ENCODE assay signal across 9 cellular contexts in the genomic region with DNA sequence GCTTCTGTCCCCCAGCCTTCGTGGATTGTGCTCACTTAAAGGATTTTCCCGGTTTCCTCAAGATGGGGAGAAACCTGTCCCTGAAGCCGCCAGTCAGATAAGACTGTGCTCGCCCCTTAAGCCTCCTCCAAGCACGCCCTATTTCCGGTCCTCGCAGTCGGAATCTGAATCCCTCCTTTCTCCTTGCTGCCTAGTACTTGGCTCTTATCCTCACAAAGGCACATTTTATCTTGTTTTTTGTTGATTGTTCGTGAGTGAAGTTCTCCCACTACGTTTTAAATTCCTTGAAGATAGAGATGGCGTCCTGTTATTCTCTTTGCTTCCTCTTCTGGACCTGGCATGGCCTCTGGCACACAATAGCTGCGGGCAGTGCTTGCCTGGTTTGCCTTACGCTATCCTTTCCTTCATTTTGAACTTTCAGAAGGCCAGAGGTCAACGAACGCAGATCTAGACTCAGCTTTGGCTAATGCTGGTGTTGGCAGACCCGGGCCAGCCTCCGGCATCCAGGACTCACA. TPM values are rescaled to one million over a fixed set of nuclear protein-coding genes. Genes with fewer than 3 reads are reported as not detected.
A peak's percentile ranks its signal among the peaks of the same experiment; 100 is the strongest.
DNase-seq lines count a peak whose midpoint lies in the region; ATAC-seq and TF ChIP-seq lines count a peak whose summit lies in the region.
"Had no signal": no experiment of that assay in that cellular context is flagged by ENCODE, and none has a peak within 500 bp of the region (broad histone marks: within the 10 kb centered on the region; RNA-seq: fewer than 3 reads in every experiment).

No MANE protein-coding gene starts in this region.

- no peak overlapping the region for H3K27ac Mint-ChIP-seq in HFFc6

- no TSS peak for BruUV-seq in mammary epithelial cell (replicated peaks; lab: Mats Ljungman, UMichigan)

- H3K27me3 ChIP-seq in mammary epithelial cell (ENCODE audit: insufficient read depth, low read length) (peaks cover 8% of the 10 kb centered on the region), skeletal muscle tissue (ENCODE audit: control insufficient read depth in 3 of 3, insufficient read depth in 3 of 3, low read length in 3 of 3) (peaks cover 11 to 36% (median 24%) of the 10 kb centered on the region in 3 donors)

- peak overlapping the region; percentile 24 for H2AFZ ChIP-seq in mammary epithelial cell (ENCODE audit: low read depth, low read length)

- H3K27me3 Mint-ChIP-seq in HFFc6 (ENCODE audit: insufficient read depth): peaks cover 4% of the 10 kb centered on the region; the same call in 1 of the 2 replicates

- no peaks in the 10 kb centered on the region for H4K20me1 ChIP-seq in mammary epithelial cell (ENCODE audit: insufficient read depth, low read length)

- peak overlapping the region; percentile 69 for H3K4me2 ChIP-seq in mammary epithelial cell (ENCODE audit: insufficient read depth, low read depth, low read length)

- in situ Hi-C loops in mammary epithelial cell (cut with MboI; ENCODE audit: low sequenced_read_pairs in 2 of 2): no loop called here

- dilution Hi-C loops in mammary epithelial cell (cut with HindIII; ENCODE audit: low sequenced_read_pairs): loop anchor here (5.0 kb wide), 1 partner anchor 392 kb away; no protein-coding TSS in a partner anchor

- peaks cover 10% of the 10 kb centered on the region; the same call in 1 of the 2 replicates for H3K36me3 Mint-ChIP-seq in HFFc6 (ENCODE audit: low read depth)

- intact Hi-C loops in mammary epithelial cell (cut with micrococcal nuclease): no loop called here

- no peak overlapping the region for H3K4me3 ChIP-seq in mammary epithelial cell (replicated peaks in 1 of 3; ENCODE audit: insufficient read depth in 1 of 3, low read depth in 2 of 3, low read length in 3 of 3)
- H3K4me3 ChIP-seq in skeletal muscle tissue (ENCODE audit: low read length in 3 of 3): peak overlapping the region; percentile 32 to 74 (median 60)

- no peaks in the 10 kb centered on the region for H3K79me2 ChIP-seq in mammary epithelial cell (ENCODE audit: insufficient read depth, low read length)

- H3K9ac ChIP-seq in mammary epithelial cell (ENCODE audit: insufficient read depth, low read length) (no peak overlapping the region), skeletal muscle tissue (ENCODE audit: low read depth in 1 of 3, low read length in 3 of 3) (no peak overlapping the region)

- TF ChIP-seq CTCF in HFFc6 (IDR thresholded peaks at IDR 0.05) (no peak), mammary epithelial cell (conservative IDR thresholded peaks at IDR 0.05 in 1 of 2, IDR thresholded peaks at IDR 0.05 in 1 of 2; ENCODE audit: extremely low read depth in 1 of 2, insufficient read depth in 1 of 2, low read depth in 1 of 2, low read length in 2 of 2) (no peak)

- H3K9me3 Mint-ChIP-seq in HFFc6: no peaks in the 10 kb centered on the region

- peaks cover 3% of the 10 kb centered on the region for H3K9me3 ChIP-seq in mammary epithelial cell (replicated peaks; ENCODE audit: insufficient read depth, low read length)
- H3K9me3 ChIP-seq in skeletal muscle tissue (ENCODE audit: control insufficient read depth in 3 of 3, low read length in 3 of 3): no peaks in the 10 kb centered on the region

- WGBS in mammary epithelial cell (ENCODE audit: low coverage, missing lambda C conversion rate): 48% methylated on average over 17 of the region's 17 CpGs

- H3K4me1 ChIP-seq in mammary epithelial cell (ENCODE audit: insufficient read depth, low read length) (peaks cover 11% of the 10 kb centered on the region), skeletal muscle tissue (ENCODE audit: control insufficient read depth in 3 of 3, insufficient read depth in 3 of 3, low read length in 3 of 3) (peaks cover 8 to 16% (median 16%) of the 10 kb centered on the region in 3 donors)

- ATAC-seq in GM19397 (IDR thresholded peaks at IDR 0.05; ENCODE audit: unreplicated experiment): no peak

- H3K4me3 Mint-ChIP-seq in HFFc6: peak overlapping the region; percentile 82

- peaks cover 39% of the 10 kb centered on the region for H3K4me1 Mint-ChIP-seq in HFFc6 (ENCODE audit: low read depth)

- no peak overlapping the region for H3K27ac ChIP-seq in mammary epithelial cell (ENCODE audit: insufficient read depth, low read depth, low read length)
- no peak overlapping the region for H3K27ac ChIP-seq in skeletal muscle tissue (ENCODE audit: low read depth, low read length)

- DNase-seq in HFFc6: no peak
- no peak for DNase-seq in mammary epithelial cell
- DNase-seq in iris pigment epithelial cell (ENCODE audit: low read depth): peak; percentile 74
- no peak for DNase-seq in effector CD8-positive, alpha-beta T cell (lab: John Stamatoyannopoulos, UW)
- DNase-seq in SW480 (ENCODE audit: low spot score): no peak
- no peak for DNase-seq in putamen (ENCODE audit: low spot score)
- DNase-seq: NCI-H748 treated with DMSO at 0.1 percent for 48 hours had no signal

- H3K36me3 ChIP-seq in mammary epithelial cell (ENCODE audit: insufficient read depth, low read length): no peaks in the 10 kb centered on the region
- H3K36me3 ChIP-seq in skeletal muscle tissue (ENCODE audit: control insufficient read depth in 3 of 3, insufficient read depth in 3 of 3, low read length in 3 of 3): no peaks in the 10 kb centered on the region

- CTCF ChIA-PET in mammary epithelial cell (lab: Charles Lee; ENCODE audit: low non-redundant PET): no interaction called here

RNA-seq across cellular contexts. Expression of gene CLDN11, which starts 1.7 kb away (rescaled TPM):
- 10 to 100 TPM in 4 of 6 experiments, 1 to 10 TPM in 2; 3.3 to 77.5 (median 66.7) TPM for total RNA-seq in HFFc6 (2021; fragmentation: NEBNext Ultra II Directional; extraction: Animal tissue kit (Norgen Biotek cat#: 25700))
- total RNA-seq in mammary epithelial cell (10 to 100 TPM in 1 of 2 donors, under 1 TPM in 1; 0.21 to 21.3 TPM), skeletal muscle tissue (1.6 TPM)
- polyA plus RNA-seq in mammary epithelial cell: 0.34 TPM
- not detected for polyA minus RNA-seq in mammary epithelial cell

Comparison
In these comparisons a context has a peak if more than half of its experiments do, and no peak if none do; other contexts are left out.
1. H3K4me3 ChIP-seq: peak in skeletal muscle tissue (3 of 3); none in mammary epithelial cell (0 of 3).